Comparison of ENCODE assay signal across 8 cellular contexts in the genomic region with DNA sequence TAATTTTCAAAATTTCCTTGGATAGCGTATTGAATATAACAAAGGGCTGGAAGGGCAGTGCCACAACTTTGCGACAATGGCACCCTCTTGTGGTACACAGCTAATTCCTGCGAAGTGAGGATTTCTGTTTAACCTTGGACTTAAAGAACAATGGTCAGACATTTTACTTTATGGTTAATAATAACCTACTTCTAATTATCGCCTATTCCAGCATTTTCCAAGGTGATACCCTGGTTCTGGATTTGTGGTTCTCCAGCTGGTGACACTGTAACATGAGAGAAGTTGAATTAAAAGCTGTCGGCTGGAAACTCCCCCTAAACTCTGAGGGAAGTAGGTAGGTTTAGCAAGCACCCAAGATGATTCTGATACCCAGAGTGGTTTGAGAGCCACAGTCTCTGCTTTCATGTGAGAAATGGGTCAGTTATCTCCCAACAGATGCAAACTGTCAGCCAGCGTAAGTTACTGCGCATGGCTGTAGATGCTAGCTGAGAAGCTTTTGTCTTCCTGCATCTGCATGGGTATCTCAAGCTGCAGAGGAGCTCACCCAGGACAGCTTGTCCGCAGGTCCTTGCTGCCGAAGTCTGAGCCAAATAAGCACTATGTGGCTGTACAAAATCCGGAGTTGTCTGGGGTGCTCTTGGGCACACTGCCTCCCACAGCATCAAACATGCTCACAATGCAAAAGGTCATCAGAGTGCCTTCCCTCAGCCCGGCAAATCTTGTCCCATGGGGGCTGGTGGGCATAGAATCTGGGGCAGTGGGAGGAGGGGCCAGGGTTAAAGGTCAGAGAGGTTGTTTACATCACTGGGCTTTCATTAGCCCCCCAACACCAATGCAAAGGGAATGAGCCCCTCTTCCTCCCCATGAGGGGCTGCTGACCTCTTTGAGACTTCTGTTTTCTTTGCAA. TPM values are rescaled to one million over a fixed set of nuclear protein-coding genes. Genes with fewer than 3 reads are reported as not detected.
DNase-seq lines count a peak whose midpoint lies in the region; ATAC-seq and TF ChIP-seq lines count a peak whose summit lies in the region.

No MANE protein-coding gene starts in this region.

- H3K36me3 Mint-ChIP-seq in neural crest cell (ENCODE audit: low read depth) = no peaks in the 10 kb centered on the region

- peak overlapping the region; percentile 56 for H3K4me3 Mint-ChIP-seq in neural crest cell

- peak; percentile 69 for ATAC-seq in HG02852 (IDR thresholded peaks at IDR 0.05; ENCODE audit: unreplicated experiment)
- no peak for ATAC-seq in HG03342 (IDR thresholded peaks at IDR 0.05; ENCODE audit: unreplicated experiment)
- no peak for ATAC-seq in GM18517 (IDR thresholded peaks at IDR 0.05; ENCODE audit: unreplicated experiment)

- peaks cover 18% of the 10 kb centered on the region for H3K27me3 Mint-ChIP-seq in neural crest cell (ENCODE audit: low read depth)

- DNase-seq in ELF-1 (ENCODE audit: low read depth, low spot score) (peak; percentile 53), NCI-H526 treated with DMSO at 0.1 percent for 48 hours (lab: John Stamatoyannopoulos, UW) (peak; percentile 58), activated T-cell treated with anti-CD3 and anti-CD28 coated beads for 4 hours (peak; percentile 47), fibroblast of mammary gland (ENCODE audit: low read depth) (peak; percentile 80), neural crest cell (ENCODE audit: low read depth, low spot score) (peak; percentile 48)

- H3K4me1 Mint-ChIP-seq in neural crest cell = peaks cover 39% of the 10 kb centered on the region

- H3K27ac Mint-ChIP-seq in neural crest cell (ENCODE audit: unreplicated experiment) = no peak overlapping the region

- no peaks in the 10 kb centered on the region for H3K9me3 Mint-ChIP-seq in neural crest cell

- H3K4me3 ChIP-seq in fibroblast of mammary gland (ENCODE audit: control insufficient read depth, low read depth, low read length) = no peak overlapping the region

- TF ChIP-seq CTCF in fibroblast of mammary gland (conservative IDR thresholded peaks at IDR 0.05; ENCODE audit: control insufficient read depth, insufficient read depth, low read depth, low read length) (peak; percentile 90), neural crest cell (conservative IDR thresholded peaks at IDR 0.05) (peak; percentile 96)

RNA-seq across cellular contexts. Expression of a gene that starts 6.6 kb away (rescaled TPM):
- 46.7 and 49.7 TPM in 2 replicates for total RNA-seq in neural crest cell

RNA-seq across cellular contexts. Expression of a gene that starts 18.8 kb away (rescaled TPM):
- total RNA-seq in neural crest cell = 37.8 and 42.1 TPM in 2 replicates

RNA-seq across cellular contexts. Expression of a gene that starts 36.6 kb away (rescaled TPM):
- total RNA-seq in neural crest cell = 118 and 132 TPM in 2 replicates
